1 cellular context compared by ENCODE assay signal in genomic region chr10:69333205-69333604, GRCh38.
TF ChIP-seq lines count a peak whose summit lies in the region.

No MANE protein-coding gene starts in this region.

TF ChIP-seq in K562, 482 proteins besides CTCF, POLR2A, EP300 and RAD21 (continued from another document):
- TF ChIP-seq ZNF395 (CRISPR knock-in tag; IDR thresholded peaks at IDR 0.05) = 0 out of 2 replicates have a peak, but pooled peaks have one; percentile 20
- no peak for TF ChIP-seq HMGN3 (IDR thresholded peaks at IDR 0.05; ENCODE audit: borderline replicate concordance, extremely low read depth, insufficient read length, low read depth, low read length)
- TF ChIP-seq ZNF668 (CRISPR knock-in tag; IDR thresholded peaks at IDR 0.05) = no peak
